In genomic region chr15:101277038-101277822, GRCh38 we compare ENCODE assay signal across 8 cellular contexts. TPM values are rescaled to one million over a fixed set of nuclear protein-coding genes. Genes with fewer than 3 reads are reported as not detected.
DNase-seq lines count a peak whose midpoint lies in the region; ATAC-seq, FAIRE-seq and TF ChIP-seq lines count a peak whose summit lies in the region.

SELENOS (minus strand) TSS chr15:101277485; CDS start chr15:101277417, 68 bp downstream.

- H3K9me3 ChIP-seq in Loucy (ENCODE audit: insufficient read depth, low read depth, low read length), result no peaks in the 10 kb centered on the region
- no peaks in the 10 kb centered on the region for H3K9me3 ChIP-seq in osteoblast (ENCODE audit: low read depth, low read length)
- no peaks in the 10 kb centered on the region for H3K9me3 ChIP-seq in testis

- intact Hi-C loops in testis (cut with DNase I; ENCODE audit: low total_unique reads), result no loop called here

- H3K4me1 ChIP-seq in Loucy (ENCODE audit: insufficient read depth, low read length, poor library complexity, severe bottlenecking), result peaks cover 18% of the 10 kb centered on the region
- H3K4me1 ChIP-seq in osteoblast (ENCODE audit: insufficient read depth, low read length), result peaks cover 11% of the 10 kb centered on the region
- peaks cover 33% of the 10 kb centered on the region for H3K4me1 ChIP-seq in testis

- 0% methylated on average over 58 to 90 of the region's 91 CpGs for WGBS in testis, 2 donors

- peaks cover 23 to 25% of the 10 kb centered on the region in 2 donors for H3K36me3 Mint-ChIP-seq in activated naive CD4-positive, alpha-beta T cell treated with anti-CD3 and anti-CD28 coated beads, Interleukin-2, amount 50 U/mL, for 72 hours

- H2AFZ ChIP-seq in Loucy (ENCODE audit: low read length) (peak within 1 kb of the TSS; percentile 85), osteoblast (ENCODE audit: low read length) (peak within 1 kb of the TSS; percentile 89)

- no peaks in the 10 kb centered on the region for H3K9me2 ChIP-seq in Loucy (replicated peaks; ENCODE audit: low read depth, low read length)

- no peaks in the 10 kb centered on the region for H3K9me3 Mint-ChIP-seq in activated naive CD4-positive, alpha-beta T cell treated with anti-CD3 and anti-CD28 coated beads, Interleukin-2, amount 50 U/mL, for 72 hours

- peak within 1 kb of the TSS; percentile 78 for H3K9ac ChIP-seq in Loucy (ENCODE audit: low read depth, low read length, poor library complexity, severe bottlenecking)

- H3K4me2 ChIP-seq in Loucy (ENCODE audit: low read depth, low read length, poor library complexity, severe bottlenecking) (peak within 1 kb of the TSS; percentile 94), osteoblast (ENCODE audit: insufficient read depth, low read length) (peak within 1 kb of the TSS; percentile 94)

- peak; percentile 94 to 99 for ATAC-seq in activated naive CD4-positive, alpha-beta T cell treated with anti-CD3 and anti-CD28 coated beads, Interleukin-2, amount 50 U/mL, for 72 hours

- H3K79me2 ChIP-seq in Loucy (ENCODE audit: insufficient read depth, low read length), result peaks cover 23% of the 10 kb centered on the region
- peaks cover 35% of the 10 kb centered on the region for H3K79me2 ChIP-seq in osteoblast (ENCODE audit: insufficient read depth, low read length)

- peak within 1 kb of the TSS; percentile 97 for H3K4me3 ChIP-seq in Loucy (ENCODE audit: low read length, poor library complexity, severe bottlenecking)
- peak within 1 kb of the TSS; percentile 83 for H3K4me3 ChIP-seq in osteoblast (ENCODE audit: insufficient read depth, low read length)
- peak within 1 kb of the TSS; percentile 70 to 94 for H3K4me3 ChIP-seq in testis

- DNase-seq in GM03348 (ENCODE audit: low spot score) (peak; percentile 97), H54 (ENCODE audit: insufficient read length, low spot score) (peak; percentile 69), SKM-1 treated with dmso at 0.1 percent for 144 hours (lab: John Stamatoyannopoulos, UW; ENCODE audit: unreplicated experiment) (peak; percentile 83), glomerular endothelial cell (ENCODE audit: extremely low read depth, low read depth, low spot score) (no peak), osteoblast (ENCODE audit: insufficient read length, low spot score, missing footprints) (peak; percentile 98), testis (peak; percentile 94)
- peak; percentile 92 to 96 for DNase-seq in activated naive CD4-positive, alpha-beta T cell treated with anti-CD3 and anti-CD28 coated beads, Interleukin-2, amount 50 U/mL, for 72 hours (ENCODE audit: low spot score in 2 of 2)

- peak within 1 kb of the TSS; percentile 89 to 95 for H3K27ac Mint-ChIP-seq in activated naive CD4-positive, alpha-beta T cell treated with anti-CD3 and anti-CD28 coated beads, Interleukin-2, amount 50 U/mL, for 72 hours

- no peak for TF ChIP-seq CTCF in Loucy (conservative IDR thresholded peaks at IDR 0.05; ENCODE audit: low read length)
- no peak for TF ChIP-seq CTCF in osteoblast (IDR thresholded peaks at IDR 0.05; ENCODE audit: extremely low read depth, low read depth, low read length)
- no peak for TF ChIP-seq CTCF in testis (IDR thresholded peaks at IDR 0.05)

- no peaks in the 10 kb centered on the region for H3F3A ChIP-seq in Loucy (ENCODE audit: low read depth)

- H4K20me1 ChIP-seq in Loucy (ENCODE audit: insufficient read depth, low read length, poor library complexity, severe bottlenecking) (peaks cover 18% of the 10 kb centered on the region), osteoblast (ENCODE audit: insufficient read depth, low read length) (peaks cover 18% of the 10 kb centered on the region)

- H3K27ac ChIP-seq in osteoblast (ENCODE audit: low read depth, low read length) (peak within 1 kb of the TSS; percentile 88), testis (peak within 1 kb of the TSS; percentile 77 to 93)

- peaks cover 54% of the 10 kb centered on the region; the same call in 1 of the 2 replicates for H3K36me3 ChIP-seq in Loucy (ENCODE audit: insufficient read depth, low read length)
- H3K36me3 ChIP-seq in osteoblast (ENCODE audit: insufficient read depth, low read length), result peaks cover 58% of the 10 kb centered on the region
- no peaks in the 10 kb centered on the region for H3K36me3 ChIP-seq in testis (ENCODE audit: low read depth, missing control alignments)

- peak; percentile 60 for TF ChIP-seq POLR2A in H54 (IDR thresholded peaks at IDR 0.05; ENCODE audit: low read depth, low read length)
- TF ChIP-seq POLR2A in testis (IDR thresholded peaks at IDR 0.05), result no peak

- FAIRE-seq in H54 (lab: Jason Lieb, UNC), result no peak

- H3K27me3 ChIP-seq in Loucy (ENCODE audit: insufficient read depth, low read length, poor library complexity, severe bottlenecking), result no peaks in the 10 kb centered on the region
- H3K27me3 ChIP-seq in osteoblast (ENCODE audit: insufficient read depth, low read length), result no peaks in the 10 kb centered on the region
- H3K27me3 ChIP-seq in testis, result no peaks in the 10 kb centered on the region

RNA-seq across cellular contexts. Expression of gene SELENOS, which starts in this region (rescaled TPM):
- total RNA-seq in activated naive CD4-positive, alpha-beta T cell treated with anti-CD3 and anti-CD28 coated beads, Interleukin-2, amount 50 U/mL, for 72 hours, result 10 to 100 TPM; 18.4 to 22.6 TPM
- 61.9 and 102 TPM in 2 replicates for total RNA-seq in glomerular endothelial cell
- 74.3 and 79.6 TPM in 2 replicates for total RNA-seq in osteoblast
- 100 to 1,000 TPM; 128 to 134 TPM for total RNA-seq in testis
- 178 TPM for polyA plus RNA-seq in testis (ENCODE audit: insufficient read depth, low read depth, low replicate concordance)
